ENCODE assay signal across 8 cellular contexts in genomic region chr4:8497762-8498161, GRCh38.
"Had no signal": no experiment of that assay in that cellular context is flagged by ENCODE, and none has a peak within 500 bp of the region (broad histone marks: within the 10 kb centered on the region; RNA-seq: fewer than 3 reads in every experiment).

No MANE protein-coding gene starts in this region.

- H3K4me3 ChIP-seq: GM23248, K562 had no signal

- DNase-seq: GM23248, GOT3, H7, HCEC 1CT, IMR-90, KG1 had no signal

- FAIRE-seq: K562 had no signal

- H3K27ac ChIP-seq: GM23248, HL-60 had no signal

- ATAC-seq: K562 had no signal
